16 cellular contexts compared by ENCODE assay signal in the genomic region with DNA sequence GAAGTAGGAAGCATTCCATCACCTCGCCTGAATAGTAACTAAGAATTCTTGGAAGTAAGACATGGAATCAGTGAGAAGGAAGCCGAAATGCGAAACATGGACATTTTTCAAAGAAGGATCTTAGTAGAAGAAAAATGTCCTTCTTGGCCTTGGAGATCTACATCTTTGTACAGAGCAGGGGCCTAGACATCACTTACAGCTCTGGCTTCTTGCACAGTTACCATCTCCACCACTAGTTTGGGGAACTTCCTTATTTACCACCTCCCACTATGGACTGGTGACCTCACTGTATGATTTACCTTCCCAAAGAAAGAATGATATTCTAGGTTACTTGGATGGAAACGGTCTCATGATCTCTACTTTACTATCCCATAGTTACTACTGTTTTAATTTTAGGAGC. TPM values are rescaled to one million over a fixed set of nuclear protein-coding genes. Genes with fewer than 3 reads are reported as not detected.
DNase-seq lines count a peak whose midpoint lies in the region; ATAC-seq and TF ChIP-seq lines count a peak whose summit lies in the region.
"Had no signal": no experiment of that assay in that cellular context is flagged by ENCODE, and none has a peak within 500 bp of the region (broad histone marks: within the 10 kb centered on the region; RNA-seq: fewer than 3 reads in every experiment).

No MANE protein-coding gene starts in this region.

- H3K9me3 Mint-ChIP-seq in Caco-2 (ENCODE audit: unreplicated experiment), result no peaks in the 10 kb centered on the region

- H3K9ac ChIP-seq in fibroblast of lung (ENCODE audit: insufficient read depth, low read length), result no peak overlapping the region

- H3K4me1 ChIP-seq in fibroblast of lung (ENCODE audit: control insufficient read depth, extremely low read depth, insufficient read depth, low read length) (peaks cover 46% of the 10 kb centered on the region), Caco-2 (peaks cover 12% of the 10 kb centered on the region)
- H3K4me1 ChIP-seq: pancreas had no signal

- H3K9me3 ChIP-seq in T-helper 17 cell (ENCODE audit: control insufficient read depth, low read length, poor library complexity, severe bottlenecking) (no peaks in the 10 kb centered on the region), fibroblast of lung (ENCODE audit: control insufficient read depth, insufficient read depth, low read depth, low read length) (no peaks in the 10 kb centered on the region), Caco-2 (no peaks in the 10 kb centered on the region; the same call in 1 of the 2 replicates)
- H3K9me3 ChIP-seq: pancreas had no signal

- H3K4me3 Mint-ChIP-seq in T-helper 17 cell, result no peak overlapping the region
- H3K4me3 Mint-ChIP-seq in Caco-2 (ENCODE audit: unreplicated experiment), result no peak overlapping the region

- H3K27ac ChIP-seq in HL-60 (replicated peaks) (peak overlapping the region; percentile 69), fibroblast of lung (ENCODE audit: insufficient read depth, low read length) (peak overlapping the region; percentile 98)
- H3K27ac ChIP-seq: pancreas had no signal

- H3K79me2 ChIP-seq in fibroblast of lung (ENCODE audit: control insufficient read depth, insufficient read depth, low read length), result peaks cover 41% of the 10 kb centered on the region

- H3K4me3 ChIP-seq in HL-60 (replicated peaks; ENCODE audit: insufficient read depth, low read length), result no peak overlapping the region
- no peak overlapping the region for H3K4me3 ChIP-seq in fibroblast of lung (replicated peaks in 1 of 4; ENCODE audit: control extremely low read depth in 1 of 4, insufficient read depth in 1 of 4, low read depth in 3 of 4, low read length in 4 of 4)
- H3K4me3 ChIP-seq in Caco-2 (ENCODE audit: low read depth, low read length), result no peak overlapping the region
- H3K4me3 ChIP-seq: pancreas had no signal

- H3K4me1 Mint-ChIP-seq in T-helper 17 cell, result peaks cover 33% of the 10 kb centered on the region
- H3K4me1 Mint-ChIP-seq in Caco-2 (ENCODE audit: low read depth, unreplicated experiment), result peaks cover 25% of the 10 kb centered on the region

- no peaks in the 10 kb centered on the region for H4K20me1 ChIP-seq in fibroblast of lung (ENCODE audit: control insufficient read depth, extremely low read depth, insufficient read depth, low read length)

- no peak overlapping the region for H3K4me2 ChIP-seq in fibroblast of lung (ENCODE audit: extremely low read depth, insufficient read depth, low read length)

- H3K27me3 ChIP-seq in HL-60 (ENCODE audit: insufficient read depth, poor library complexity, severe bottlenecking) (no peaks in the 10 kb centered on the region), fibroblast of lung (ENCODE audit: control insufficient read depth, insufficient read depth, low read length) (no peaks in the 10 kb centered on the region), Caco-2 (replicated peaks; ENCODE audit: control insufficient read depth, insufficient read depth, low read length) (no peaks in the 10 kb centered on the region)
- H3K27me3 ChIP-seq: pancreas had no signal

- H3K36me3 ChIP-seq in fibroblast of lung (ENCODE audit: control insufficient read depth, insufficient read depth, low read length) (peaks cover 7% of the 10 kb centered on the region), Caco-2 (ENCODE audit: control insufficient read depth, insufficient read depth, low read length) (no peaks in the 10 kb centered on the region)
- H3K36me3 ChIP-seq: pancreas had no signal

- H3K27me3 Mint-ChIP-seq in T-helper 17 cell, result no peaks in the 10 kb centered on the region
- H3K27me3 Mint-ChIP-seq in Caco-2 (ENCODE audit: insufficient read depth, unreplicated experiment), result no peaks in the 10 kb centered on the region

- intact Hi-C loops in Caco-2 (cut with micrococcal nuclease; ENCODE audit: unreplicated experiment), result no loop called here

- peak overlapping the region; percentile 41 for H3K27ac Mint-ChIP-seq in T-helper 17 cell
- H3K27ac Mint-ChIP-seq in Caco-2 (ENCODE audit: unreplicated experiment), result no peak overlapping the region

- no peak for ATAC-seq in T-helper 17 cell

- POLR2A ChIA-PET in Caco-2 (lab: Charles Lee), result no interaction called here

- TF ChIP-seq CTCF in HL-60 (IDR thresholded peaks at IDR 0.05; ENCODE audit: insufficient read depth, low read length) (no peak), fibroblast of lung (conservative IDR thresholded peaks at IDR 0.05 in 1 of 2, IDR thresholded peaks at IDR 0.05 in 1 of 2; ENCODE audit: low read depth in 1 of 2, low read length in 2 of 2) (no peak), Caco-2 (IDR thresholded peaks at IDR 0.05; ENCODE audit: insufficient read depth in 1 of 2, low read depth in 1 of 2, low read length in 1 of 2, severe bottlenecking in 1 of 2, unreplicated experiment in 1 of 2) (no peak)

- CTCF ChIA-PET in Caco-2 (lab: Charles Lee), result interaction anchor here (1.3 kb wide), 1 partner anchor 36 kb away, joined by 3 read pairs; the partner anchor contains the start of gene AURKA

- BruUV-seq in Caco-2 (replicated peaks; lab: Mats Ljungman, UMichigan), result no TSS peak

- H3K36me3 Mint-ChIP-seq in T-helper 17 cell (ENCODE audit: low read depth) (peaks cover 2% of the 10 kb centered on the region), Caco-2 (ENCODE audit: insufficient read depth, unreplicated experiment) (no peaks in the 10 kb centered on the region)

- H2AFZ ChIP-seq in fibroblast of lung (ENCODE audit: low read length), result no peak overlapping the region

- DNase-seq in AML-193 (lab: John Stamatoyannopoulos, UW), result peak; percentile 35 to 41
- DNase-seq in HL-60 (ENCODE audit: low read depth in 1 of 2, low spot score in 1 of 2), result peak in 1 of 2 experiments; percentile 56
- no peak for DNase-seq in T-helper 17 cell
- DNase-seq in fibroblast of lung (ENCODE audit: low read depth in 2 of 2), result no peak
- DNase-seq in stimulated activated CD4-positive, alpha-beta T cell treated with anti-CD3 and anti-CD28 coated beads, Interleukin-1b, Interleukin-23, amount 100 ng/mL, for 48 hours, result no peak
- no peak for DNase-seq in DMS79 treated with DMSO at 0.1 percent for 48 hours (lab: John Stamatoyannopoulos, UW)
- no peak for DNase-seq in Caco-2
- DNase-seq in NCI-H2107 (lab: John Stamatoyannopoulos, UW), result no peak
- DNase-seq: central memory CD4-positive, alpha-beta T cell; HCEC 1CT; hippocampal formation; kidney glomerular epithelial cell; NCI-H1048; NCI-H748 treated with DMSO at 0.1 percent for 48 hours; pancreas; stimulated activated CD4-positive, alpha-beta T cell treated with anti-CD3 and anti-CD28 coated beads, Interleukin-4, amount 100 ng/mL, for 24 hours had no signal

RNA-seq across cellular contexts. Expression of gene CASS4, which starts 15.7 kb away (rescaled TPM):
- total RNA-seq in T-helper 17 cell, result 10 to 100 TPM in 1 of 2 donors, 1 to 10 TPM in 1; 7.1 to 18.6 TPM
- 14.9 and 17.7 TPM in 2 replicates for total RNA-seq in fibroblast of lung
- 63.7 and 65.8 TPM in 2 replicates for polyA plus RNA-seq in fibroblast of lung
- polyA plus RNA-seq in fibroblast of lung (2012), result 39.0 and 48.2 TPM in 2 replicates
- polyA minus RNA-seq in fibroblast of lung (ENCODE audit: low replicate concordance), result 84.7 and 110 TPM in 2 replicates
- total RNA-seq in Caco-2 (2022), result 0.64 and 0.67 TPM in 2 replicates

RNA-seq across cellular contexts. Expression of gene CSTF1, which starts 35.4 kb away (rescaled TPM):
- 10 to 100 TPM; 21.8 to 23.7 TPM for total RNA-seq in T-helper 17 cell
- total RNA-seq in fibroblast of lung, result 28.8 and 31.2 TPM in 2 replicates
- polyA plus RNA-seq in fibroblast of lung, result 55.2 and 68.6 TPM in 2 replicates
- polyA plus RNA-seq in fibroblast of lung (2012), result 34.5 and 46.9 TPM in 2 replicates
- polyA minus RNA-seq in fibroblast of lung (ENCODE audit: low replicate concordance), result 133 and 137 TPM in 2 replicates
- total RNA-seq in Caco-2 (2022), result 97.0 and 101 TPM in 2 replicates

RNA-seq across cellular contexts. Expression of gene AURKA, which starts 35.8 kb away (rescaled TPM):
- total RNA-seq in T-helper 17 cell (1 to 10 TPM in 1 of 2 donors, under 1 TPM in 1; 0.92 to 1.0 TPM), fibroblast of lung (4.9 and 27.7 TPM in 2 replicates), Caco-2 (2022) (216 and 233 TPM in 2 replicates)
- polyA plus RNA-seq in fibroblast of lung, result 32.7 and 89.3 TPM in 2 replicates
- 20.4 and 60.3 TPM in 2 replicates for polyA plus RNA-seq in fibroblast of lung (2012)
- polyA minus RNA-seq in fibroblast of lung (ENCODE audit: low replicate concordance), result 5.4 and 24.1 TPM in 2 replicates

RNA-seq across cellular contexts. Expression of gene RTF2, which starts 40.6 kb away (rescaled TPM):
- total RNA-seq in T-helper 17 cell (10 to 100 TPM; 62.3 to 62.6 TPM), fibroblast of lung (86.3 and 100 TPM in 2 replicates), Caco-2 (2022) (146 and 157 TPM in 2 replicates)
- 107 and 117 TPM in 2 replicates for polyA plus RNA-seq in fibroblast of lung
- 118 and 145 TPM in 2 replicates for polyA plus RNA-seq in fibroblast of lung (2012)
- polyA minus RNA-seq in fibroblast of lung (ENCODE audit: low replicate concordance), result 50.0 and 80.3 TPM in 2 replicates

Comparison
In these comparisons a context has a peak if more than half of its experiments do, and no peak if none do; other contexts are left out.
1. DNase-seq: peak in AML-193 (2 of 2); none in T-helper 17 cell (0 of 3), fibroblast of lung (0 of 2), stimulated activated CD4-positive, alpha-beta T cell treated with anti-CD3 and anti-CD28 coated beads, Interleukin-1b, Interleukin-23, amount 100 ng/mL, for 48 hours (single experiment), DMS79 treated with DMSO at 0.1 percent for 48 hours (single experiment), Caco-2 (0 of 2) and NCI-H2107 (single experiment).